Comparison of ENCODE assay signal across 9 cellular contexts in the genomic region with DNA sequence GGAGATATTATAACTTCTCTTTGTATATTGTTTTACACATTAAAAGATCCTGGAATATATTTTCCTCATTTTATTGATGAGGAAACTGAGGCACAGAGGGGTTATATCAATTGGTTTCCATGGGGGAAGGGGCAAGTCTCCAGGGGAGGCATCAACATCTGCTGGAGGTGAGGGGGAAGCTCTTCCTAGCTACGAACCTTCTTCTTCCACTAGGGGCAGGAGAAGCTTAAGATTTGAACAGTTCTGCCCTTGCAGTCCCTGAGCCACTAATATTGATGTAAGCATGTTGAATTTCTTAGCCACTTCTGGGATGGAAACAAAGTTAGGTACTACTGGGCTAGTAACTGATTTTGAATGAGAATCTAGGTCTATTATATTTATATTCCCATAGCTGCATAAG.
DNase-seq lines count a peak whose midpoint lies in the region; ATAC-seq and TF ChIP-seq lines count a peak whose summit lies in the region.
"Had no signal": no experiment of that assay in that cellular context is flagged by ENCODE, and none has a peak within 500 bp of the region (broad histone marks: within the 10 kb centered on the region; RNA-seq: fewer than 3 reads in every experiment).

No MANE protein-coding gene starts in this region.

- no peaks in the 10 kb centered on the region for H3K9me3 Mint-ChIP-seq in endothelial cell (ENCODE audit: unreplicated experiment)

- no peaks in the 10 kb centered on the region for H3K36me3 Mint-ChIP-seq in endothelial cell (ENCODE audit: low read depth, unreplicated experiment)

- H3K27ac ChIP-seq in aorta (ENCODE audit: low read depth in 1 of 2, low read length in 2 of 2) = no peak overlapping the region
- H3K27ac ChIP-seq: SJCRH30 had no signal

- H3K36me3 ChIP-seq in aorta (ENCODE audit: control insufficient read depth in 1 of 2, insufficient read depth in 2 of 2, low read length in 1 of 2) = no peaks in the 10 kb centered on the region
- H3K36me3 ChIP-seq in MG63 = no peaks in the 10 kb centered on the region
- H3K36me3 ChIP-seq: SJCRH30 had no signal

- H3K27me3 ChIP-seq in aorta (ENCODE audit: control insufficient read depth in 1 of 2, insufficient read depth in 2 of 2, low read length in 1 of 2) (no peaks in the 10 kb centered on the region), MG63 (no peaks in the 10 kb centered on the region)
- H3K27me3 ChIP-seq: SJCRH30 had no signal

- DNase-seq in AG09309 (ENCODE audit: low read depth) (no peak), LNCaP clone FGC (ENCODE audit: low read depth) (no peak), endothelial cell (ENCODE audit: low spot score) (no peak), NCI-H1694 (lab: John Stamatoyannopoulos, UW) (no peak), aorta (no peak), MG63 (no peak)
- no peak for DNase-seq in NK-92 treated with Interleukin-12 subunit alpha and Interleukin-12 subunit beta, amount 100 ng/mL, for 24 hours (lab: John Stamatoyannopoulos, UW)

- no peaks in the 10 kb centered on the region for H3K27me3 Mint-ChIP-seq in endothelial cell (ENCODE audit: unreplicated experiment)

- 29 to 38% methylated on average over 1 of the region's 1 CpG for WGBS in aorta, 2 donors

- intact Hi-C loops in aorta (cut with DNase I) = no loop called here

- peak; percentile 74 for ATAC-seq in GM18519 (IDR thresholded peaks at IDR 0.05; ENCODE audit: low FRiP score, unreplicated experiment)
- no peak for ATAC-seq in aorta (ENCODE audit: low FRiP score)

- peaks cover 9% of the 10 kb centered on the region for H3K4me1 Mint-ChIP-seq in endothelial cell (ENCODE audit: unreplicated experiment)

- no peak overlapping the region for H3K27ac Mint-ChIP-seq in endothelial cell (ENCODE audit: unreplicated experiment)

- H3K4me3 ChIP-seq in AG09309 (ENCODE audit: control insufficient read depth, low read depth, low read length) (no peak overlapping the region), LNCaP clone FGC (ENCODE audit: low read depth, low read length) (no peak overlapping the region), aorta (ENCODE audit: low read length in 2 of 2) (no peak overlapping the region), MG63 (no peak overlapping the region)
- H3K4me3 ChIP-seq: SJCRH30 had no signal

- TF ChIP-seq CTCF in AG09309 (IDR thresholded peaks at IDR 0.05; ENCODE audit: control insufficient read depth, insufficient read depth, low read depth, low read length, missing control alignments) (peak; percentile 17), LNCaP clone FGC (IDR thresholded peaks at IDR 0.05; ENCODE audit: control insufficient read depth, extremely low read depth, insufficient read depth) (peak; percentile 41), endothelial cell (IDR thresholded peaks at IDR 0.05; ENCODE audit: unreplicated experiment) (peak; percentile 47)

- no peaks in the 10 kb centered on the region for H3K4me1 ChIP-seq in aorta (ENCODE audit: control insufficient read depth in 1 of 2, insufficient read depth in 2 of 2, low read length in 2 of 2)
- H3K4me1 ChIP-seq: SJCRH30 had no signal

- H3K9me3 ChIP-seq in aorta (ENCODE audit: control insufficient read depth, low read length) = peaks cover 1% of the 10 kb centered on the region
- H3K9me3 ChIP-seq in MG63 = no peaks in the 10 kb centered on the region
- H3K9me3 ChIP-seq: SJCRH30 had no signal

- H3K4me3 Mint-ChIP-seq in endothelial cell (ENCODE audit: unreplicated experiment) = no peak overlapping the region
